Comparison of ENCODE assay signal across 8 cellular contexts in genomic region chr2:95076705-95077520, GRCh38. TPM values are rescaled to one million over a fixed set of nuclear protein-coding genes. Genes with fewer than 3 reads are reported as not detected.
A peak's percentile ranks its signal among the peaks of the same experiment; 100 is the strongest.
DNase-seq lines count a peak whose midpoint lies in the region; ATAC-seq, FAIRE-seq and TF ChIP-seq lines count a peak whose summit lies in the region.

No MANE protein-coding gene starts in this region.

- H3K9ac ChIP-seq in Karpas-422 (ENCODE audit: low read length): peak overlapping the region; percentile 41; the same call in 1 of the 2 replicates
- no peak overlapping the region for H3K9ac ChIP-seq in adipocyte (ENCODE audit: low read length)
- H3K9ac ChIP-seq in rectal smooth muscle tissue (ENCODE audit: low read length): no peak overlapping the region

- no peaks in the 10 kb centered on the region for H3K9me2 ChIP-seq in Karpas-422 (replicated peaks; ENCODE audit: insufficient read depth, low read length)

- peak; percentile 88 for TF ChIP-seq CTCF in left ventricle myocardium inferior (IDR thresholded peaks at IDR 0.05; ENCODE audit: borderline replicate concordance)

- no peaks in the 10 kb centered on the region for H3K79me2 ChIP-seq in Karpas-422 (ENCODE audit: low read length)

- peak; percentile 78 for ATAC-seq in GM21619 (IDR thresholded peaks at IDR 0.05; ENCODE audit: unreplicated experiment)

- H2AFZ ChIP-seq in Karpas-422 (ENCODE audit: low read length): peak overlapping the region; percentile 89; the same call in 1 of the 2 replicates

- H3K4me3 ChIP-seq in Karpas-422 (ENCODE audit: low read length): peak overlapping the region; percentile 64
- H3K4me3 ChIP-seq in adipocyte (ENCODE audit: low read length): peak overlapping the region; percentile 73
- H3K4me3 ChIP-seq in left ventricle myocardium inferior: peak overlapping the region; percentile 67
- H3K4me3 ChIP-seq in rectal smooth muscle tissue (ENCODE audit: low read length): peak overlapping the region; percentile 53

- H4K20me1 ChIP-seq in Karpas-422 (ENCODE audit: insufficient read depth, low read depth, low read length): no peaks in the 10 kb centered on the region

- H3K36me3 ChIP-seq in Karpas-422 (ENCODE audit: insufficient read depth, low read length) (no peaks in the 10 kb centered on the region), adipocyte (ENCODE audit: control insufficient read depth, insufficient read depth, low read length, severe bottlenecking) (no peaks in the 10 kb centered on the region), left ventricle myocardium inferior (no peaks in the 10 kb centered on the region), rectal smooth muscle tissue (ENCODE audit: control insufficient read depth, insufficient read depth, low read length) (no peaks in the 10 kb centered on the region)

- FAIRE-seq in urothelium cell line (lab: Jason Lieb, UNC): peak; percentile 98

- H3K9me3 ChIP-seq in Karpas-422 (ENCODE audit: low read length) (no peaks in the 10 kb centered on the region), adipocyte (ENCODE audit: control insufficient read depth, low read length) (no peaks in the 10 kb centered on the region), left ventricle myocardium inferior (replicated peaks) (no peaks in the 10 kb centered on the region)

- H3K4me2 ChIP-seq in Karpas-422 (ENCODE audit: low read depth, low read length, poor library complexity, severe bottlenecking): peak overlapping the region; percentile 77

- intact Hi-C loops in left ventricle myocardium inferior (cut with micrococcal nuclease): no loop called here

- H3K4me1 ChIP-seq in Karpas-422 (ENCODE audit: low read length) (peaks cover 35% of the 10 kb centered on the region), adipocyte (ENCODE audit: control insufficient read depth, insufficient read depth, low read length) (peaks cover 4% of the 10 kb centered on the region), left ventricle myocardium inferior (peaks cover 10% of the 10 kb centered on the region), rectal smooth muscle tissue (ENCODE audit: control insufficient read depth, insufficient read depth, low read length) (no peaks in the 10 kb centered on the region)

- no peak overlapping the region for H3K27ac ChIP-seq in Karpas-422 (ENCODE audit: low read length)
- H3K27ac ChIP-seq in left ventricle myocardium inferior (replicated peaks): no peak overlapping the region
- H3K27ac ChIP-seq in rectal smooth muscle tissue (ENCODE audit: low read depth, low read length): no peak overlapping the region

- DNase-seq in DMS79 (lab: John Stamatoyannopoulos, UW) (peak; percentile 56), Karpas-422 (peak; percentile 90), SKM-1 treated with dmso at 0.1 percent for 144 hours (lab: John Stamatoyannopoulos, UW; ENCODE audit: unreplicated experiment) (peak; percentile 29), adipocyte (ENCODE audit: low read depth) (peak; percentile 83), left ventricle myocardium inferior (peak; percentile 62), urothelium cell line (ENCODE audit: low spot score) (peak; percentile 93)

- no peaks in the 10 kb centered on the region for H3K27me3 ChIP-seq in Karpas-422 (ENCODE audit: low read length)
- peaks cover 55% of the 10 kb centered on the region for H3K27me3 ChIP-seq in adipocyte (replicated peaks; ENCODE audit: control insufficient read depth, insufficient read depth, low read length)
- H3K27me3 ChIP-seq in left ventricle myocardium inferior (ENCODE audit: low read depth): peaks cover 69% of the 10 kb centered on the region
- H3K27me3 ChIP-seq in rectal smooth muscle tissue (ENCODE audit: control insufficient read depth, insufficient read depth, low read length): peaks cover 15% of the 10 kb centered on the region

RNA-seq across cellular contexts. Expression of gene MRPS5, which starts 44.7 kb away (rescaled TPM):
- total RNA-seq in Karpas-422 (2014; rRNA removed; shearing (Covaris generic); ENCODE audit: low replicate concordance): 59.5 and 98.4 TPM in 2 replicates
- 81.2 TPM for total RNA-seq in left ventricle myocardium inferior

RNA-seq across cellular contexts. Expression of gene MAL, which starts 51.4 kb away (rescaled TPM):
- total RNA-seq in Karpas-422 (2014; rRNA removed; shearing (Covaris generic); ENCODE audit: low replicate concordance): not detected in 2 replicates
- 4.4 TPM for total RNA-seq in left ventricle myocardium inferior

Comparison
In these comparisons a context has a peak if more than half of its experiments do, and no peak if none do; other contexts are left out.
1. DNase-seq: peak in every context shown above with its lines; median percentile 93 in urothelium cell line; 90 in Karpas-422; 83 in adipocyte; 62 in left ventricle myocardium inferior; 56 in DMS79; 29 in SKM-1 treated with dmso at 0.1 percent for 144 hours.